16 cellular contexts compared by ENCODE assay signal in the genomic region with DNA sequence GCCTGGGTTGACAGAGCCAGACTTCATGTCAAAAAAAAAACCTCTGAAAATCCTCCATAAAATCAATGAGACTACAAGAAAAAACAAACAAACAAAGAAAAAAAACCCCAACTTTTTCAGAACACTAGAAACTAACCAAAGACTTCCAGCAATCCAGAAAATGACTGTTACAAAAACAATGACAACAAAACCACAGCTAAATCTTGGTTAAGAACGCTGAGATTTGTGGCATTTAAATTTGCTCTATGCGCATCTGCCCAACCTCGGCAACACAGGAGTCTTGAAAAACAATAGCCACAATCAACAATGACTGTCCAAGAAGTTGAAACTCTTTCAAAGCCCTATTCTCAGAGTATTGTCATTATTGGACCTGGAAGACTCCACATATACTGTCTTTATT.
DNase-seq lines count a peak whose midpoint lies in the region; ATAC-seq and TF ChIP-seq lines count a peak whose summit lies in the region.
"Had no signal": no experiment of that assay in that cellular context is flagged by ENCODE, and none has a peak within 500 bp of the region (broad histone marks: within the 10 kb centered on the region; RNA-seq: fewer than 3 reads in every experiment).

No MANE protein-coding gene starts in this region.

- H2BK5ac ChIP-seq in H9 (ENCODE audit: insufficient read length, low read length), result no peak overlapping the region

- TF ChIP-seq CTCF in H9 (conservative IDR thresholded peaks at IDR 0.05), result no peak
- TF ChIP-seq CTCF in fibroblast of mammary gland (conservative IDR thresholded peaks at IDR 0.05; ENCODE audit: control insufficient read depth, insufficient read depth, low read depth, low read length), result no peak

- H3K9ac ChIP-seq in H9 (ENCODE audit: extremely low read depth, insufficient read length, low read length), result no peak overlapping the region

- H3K14ac ChIP-seq in H9 (ENCODE audit: insufficient read depth, low read length), result no peak overlapping the region

- H3K4me1 Mint-ChIP-seq in H9, result peaks cover 19 to 24% of the 10 kb centered on the region in 2 experiments
- H3K4me1 Mint-ChIP-seq: CD14-positive monocyte had no signal

- H3K27me3 Mint-ChIP-seq in H9 (ENCODE audit: low read depth), result no peaks in the 10 kb centered on the region

- peak overlapping the region in 1 of 2 experiments; percentile 4; a peak in 1 of 5 replicates for H3K4me3 Mint-ChIP-seq in H9
- H3K4me3 Mint-ChIP-seq: CD14-positive monocyte had no signal

- H2BK15ac ChIP-seq in H9 (ENCODE audit: low read depth, low read length), result no peak overlapping the region

- H3K79me1 ChIP-seq in H9 (ENCODE audit: insufficient read depth, low read depth, low read length, poor library complexity, severe bottlenecking), result no peaks in the 10 kb centered on the region

- H3K18ac ChIP-seq in H9 (ENCODE audit: insufficient read length, low read depth, low read length), result no peak overlapping the region

- no peak overlapping the region for H3K23ac ChIP-seq in H9 (ENCODE audit: insufficient read length, low read depth, low read length)

- H2AK5ac ChIP-seq in H9 (ENCODE audit: insufficient read length, low read length), result no peak overlapping the region

- ATAC-seq in GM21423 (IDR thresholded peaks at IDR 0.05; ENCODE audit: unreplicated experiment), result no peak
- ATAC-seq: HepG2, Panc1, Right ventricle myocardium inferior, SK-N-SH treated with all-trans-retinoic acid at 6 μM for 48 hours had no signal

- H3K4ac ChIP-seq in H9 (ENCODE audit: low read depth, low read length), result no peak overlapping the region

- no peak overlapping the region for H2BK12ac ChIP-seq in H9 (ENCODE audit: insufficient read length, low read depth, low read length)

- H3K9me3 ChIP-seq in H9 (ENCODE audit: control insufficient read depth, low read depth, low read length) (no peaks in the 10 kb centered on the region), SJCRH30 (replicated peaks) (no peaks in the 10 kb centered on the region)

- H3K36me3 Mint-ChIP-seq in H9 (ENCODE audit: insufficient read depth in 1 of 3, low read depth in 3 of 3), result peaks cover 0 to 9% (median 7%) of the 10 kb centered on the region in 3 experiments; a peak in 4 of 7 replicates
- H3K36me3 Mint-ChIP-seq: CD14-positive monocyte had no signal

- no peaks in the 10 kb centered on the region for H4K20me1 ChIP-seq in H9 (ENCODE audit: control insufficient read depth, insufficient read depth, insufficient read length)

- no peaks in the 10 kb centered on the region for H3K23me2 ChIP-seq in H9 (ENCODE audit: insufficient read length, low read depth, low read length, poor library complexity, severe bottlenecking)

- H3K36me3 ChIP-seq in SJCRH30, result no peaks in the 10 kb centered on the region

- H3K56ac ChIP-seq in H9 (ENCODE audit: insufficient read length, low read depth, low read length), result no peak overlapping the region

- H3K27ac ChIP-seq in H9 (ENCODE audit: insufficient read length, low read depth, low read length) (no peak overlapping the region), SJCRH30 (peak overlapping the region; percentile 13)

- no CpG with 5 or more reads among the region's 3 CpGs for WGBS in H9 (ENCODE audit: extremely low coverage, insufficient read length, low lambda C conversion rate)

- H4K91ac ChIP-seq in H9 (ENCODE audit: insufficient read length, low read depth, low read length), result no peak overlapping the region

- no peak overlapping the region for H2AFZ ChIP-seq in H9 (ENCODE audit: low read length)

- peak; percentile 21 for DNase-seq in A172 (ENCODE audit: low spot score)
- no peak for DNase-seq in H9
- peak in 1 of 2 experiments; percentile 11 for DNase-seq in SJCRH30
- DNase-seq in fibroblast of mammary gland (ENCODE audit: low read depth), result peak; percentile 16
- DNase-seq in activated T-cell treated with anti-CD3 and anti-CD28 coated beads, Interleukin-2, amount 50 U/mL, for 48 hours, result no peak
- DNase-seq in SW480 (ENCODE audit: low spot score), result no peak
- no peak for DNase-seq in cerebellum (ENCODE audit: low spot score)
- DNase-seq: NCI-H1105, NCI-H1694, NCI-H524 had no signal

- H2BK120ac ChIP-seq in H9 (ENCODE audit: low read depth, low read length, poor library complexity, severe bottlenecking), result no peak overlapping the region

- H3K4me2 ChIP-seq in H9 (ENCODE audit: insufficient read depth, insufficient read length, low read length), result no peak overlapping the region

- peak overlapping the region; percentile 67 to 82 (median 71); a peak in 6 of 7 replicates for H3K27ac Mint-ChIP-seq in H9
- H3K27ac Mint-ChIP-seq: CD14-positive monocyte had no signal

- H3T11ph ChIP-seq in H9 (ENCODE audit: low read length), result no peak overlapping the region

- H3K27me3 ChIP-seq in H9 (ENCODE audit: insufficient read depth, low read length) (no peaks in the 10 kb centered on the region), SJCRH30 (no peaks in the 10 kb centered on the region)

- no peak overlapping the region for H4K8ac ChIP-seq in H9 (replicated peaks; ENCODE audit: insufficient read length, low read depth, low read length)

- H4K5ac ChIP-seq in H9 (ENCODE audit: insufficient read length, low read depth, low read length), result no peak overlapping the region

- H2BK20ac ChIP-seq in H9 (ENCODE audit: low read depth, low read length, poor library complexity, severe bottlenecking), result no peak overlapping the region

- H3K4me1 ChIP-seq in H9 (ENCODE audit: insufficient read depth, low read length), result no peaks in the 10 kb centered on the region
- H3K4me1 ChIP-seq in SJCRH30, result peaks cover 17% of the 10 kb centered on the region

- no peaks in the 10 kb centered on the region for H3K79me2 ChIP-seq in H9 (ENCODE audit: insufficient read depth, low read length)

- no peak overlapping the region for H3K4me3 ChIP-seq in SJCRH30
- H3K4me3 ChIP-seq in fibroblast of mammary gland (ENCODE audit: control insufficient read depth, low read depth, low read length), result no peak overlapping the region

- H3K9me3 Mint-ChIP-seq in H9, result peaks cover 2 to 8% of the 10 kb centered on the region in 2 experiments; a peak in 3 of 5 replicates

Comparison
In these comparisons a context has a peak if more than half of its experiments do, and no peak if none do; other contexts are left out.
1. DNase-seq: peak in A172 (single experiment) and fibroblast of mammary gland (single experiment); none in H9 (single experiment), activated T-cell treated with anti-CD3 and anti-CD28 coated beads, Interleukin-2, amount 50 U/mL, for 48 hours (0 of 2), SW480 (single experiment) and cerebellum (single experiment).